17 cellular contexts compared by ENCODE assay signal in the genomic region with DNA sequence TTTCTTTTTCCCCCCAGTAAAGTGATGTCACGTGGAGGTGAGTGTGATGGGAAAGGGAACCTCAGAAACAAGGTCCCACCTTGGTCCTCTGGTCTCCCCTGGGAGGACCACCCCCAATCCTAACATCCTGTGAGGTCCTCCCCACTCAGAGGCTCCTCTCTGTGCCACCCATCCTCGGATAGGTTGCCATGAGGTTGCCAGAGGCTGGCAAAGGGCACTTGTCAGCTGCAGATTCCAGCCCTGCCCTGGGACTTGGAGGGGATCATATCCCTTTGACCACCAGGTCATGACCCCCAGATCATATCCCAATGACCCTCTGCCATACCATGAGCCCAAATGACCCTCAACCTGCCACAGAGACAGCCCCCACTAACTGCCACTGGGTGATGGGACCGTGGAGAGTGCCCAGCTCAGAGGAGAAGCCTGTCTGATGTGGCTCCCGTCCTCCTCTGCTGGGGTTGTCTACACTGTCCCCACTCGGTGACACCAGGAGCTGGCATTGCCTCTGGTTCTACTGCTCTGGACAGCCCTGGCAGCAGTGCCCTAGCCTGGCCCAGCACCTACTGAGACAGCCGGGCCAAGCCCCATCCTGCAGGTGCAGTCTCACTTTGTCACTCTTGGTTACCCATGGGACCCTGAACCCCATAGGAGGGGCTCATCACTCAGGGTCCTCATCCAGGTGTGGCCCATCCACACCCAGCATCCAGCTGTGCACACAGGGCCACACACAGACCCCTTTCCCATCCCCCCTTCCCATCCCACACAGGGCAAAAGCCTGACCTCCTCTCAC.
DNase-seq lines count a peak whose midpoint lies in the region; ATAC-seq and TF ChIP-seq lines count a peak whose summit lies in the region.
"Had no signal": no experiment of that assay in that cellular context is flagged by ENCODE, and none has a peak within 500 bp of the region (broad histone marks: within the 10 kb centered on the region; RNA-seq: fewer than 3 reads in every experiment).

No MANE protein-coding gene starts in this region.

- intact Hi-C loops in sigmoid colon (cut with DNase I) = no loop called here

- H3K4me3 Mint-ChIP-seq in activated T-cell treated with anti-CD3 and anti-CD28 coated beads, Interleukin-2, amount 50 U/mL, for 4 hours = no peak overlapping the region
- H3K4me3 Mint-ChIP-seq: stimulated activated naive CD8-positive, alpha-beta T cell treated with anti-CD3 and anti-CD28 coated beads, Interleukin-15, Interleukin-2, amounts not matched to agents 100 ng/mL and 50 ng/mL, for 24 hours had no signal

- no peak for TF ChIP-seq POLR2A in sigmoid colon (IDR thresholded peaks at IDR 0.05)

- no peak overlapping the region for H3K27ac ChIP-seq in right atrium auricular region
- H3K27ac ChIP-seq in sigmoid colon = no peak overlapping the region
- H3K27ac ChIP-seq: 22Rv1 had no signal

- TF ChIP-seq EP300 in sigmoid colon (IDR thresholded peaks at IDR 0.05) = no peak

- no peaks in the 10 kb centered on the region for H3K9me3 Mint-ChIP-seq in activated T-cell treated with anti-CD3 and anti-CD28 coated beads, Interleukin-2, amount 50 U/mL, for 4 hours
- H3K9me3 Mint-ChIP-seq: CD8-positive, alpha-beta memory T cell; stimulated activated naive CD8-positive, alpha-beta T cell treated with anti-CD3 and anti-CD28 coated beads, Interleukin-15, Interleukin-2, amounts not matched to agents 100 ng/mL and 50 ng/mL, for 24 hours had no signal

- H3K27me3 ChIP-seq in right atrium auricular region (no peaks in the 10 kb centered on the region), sigmoid colon (no peaks in the 10 kb centered on the region)

- TF ChIP-seq CTCF in right atrium auricular region (IDR thresholded peaks at IDR 0.05) (no peak), sigmoid colon (IDR thresholded peaks at IDR 0.05) (no peak), foreskin fibroblast (IDR thresholded peaks at IDR 0.05; ENCODE audit: low read depth, low read length) (no peak)

- no peaks in the 10 kb centered on the region for H3K27me3 Mint-ChIP-seq in activated T-cell treated with anti-CD3 and anti-CD28 coated beads, Interleukin-2, amount 50 U/mL, for 4 hours (ENCODE audit: low read depth)
- H3K27me3 Mint-ChIP-seq: stimulated activated naive CD8-positive, alpha-beta T cell treated with anti-CD3 and anti-CD28 coated beads, Interleukin-15, Interleukin-2, amounts not matched to agents 100 ng/mL and 50 ng/mL, for 24 hours had no signal

- H3K4me3 ChIP-seq in right atrium auricular region = no peak overlapping the region
- H3K4me3 ChIP-seq in sigmoid colon = no peak overlapping the region
- H3K4me3 ChIP-seq in foreskin fibroblast (ENCODE audit: low read depth in 1 of 2, low read length in 2 of 2) = no peak overlapping the region

- H3K36me3 ChIP-seq in right atrium auricular region (no peaks in the 10 kb centered on the region), sigmoid colon (no peaks in the 10 kb centered on the region)

- peaks cover 5% of the 10 kb centered on the region for H3K36me3 Mint-ChIP-seq in activated T-cell treated with anti-CD3 and anti-CD28 coated beads, Interleukin-2, amount 50 U/mL, for 4 hours (ENCODE audit: insufficient read depth)
- H3K36me3 Mint-ChIP-seq: CD8-positive, alpha-beta memory T cell had no signal

- H3K9me3 ChIP-seq in right atrium auricular region (no peaks in the 10 kb centered on the region), sigmoid colon (no peaks in the 10 kb centered on the region)

- no peak for ATAC-seq in activated CD4-positive, CD25-positive, alpha-beta regulatory T cell treated with anti-CD3 and anti-CD28 coated beads, Interleukin-2, amount 50 U/mL, for 24 hours
- ATAC-seq in activated T-cell treated with anti-CD3 and anti-CD28 coated beads, Interleukin-2, amount 50 U/mL, for 4 hours = no peak
- ATAC-seq in GM18909 (IDR thresholded peaks at IDR 0.05; ENCODE audit: poor library complexity, unreplicated experiment) = no peak
- ATAC-seq: HCT116 had no signal

- H3K4me1 Mint-ChIP-seq in activated T-cell treated with anti-CD3 and anti-CD28 coated beads, Interleukin-2, amount 50 U/mL, for 4 hours (ENCODE audit: low read depth) = peaks cover 3% of the 10 kb centered on the region

- peak; percentile 26 for DNase-seq in activated CD4-positive, CD25-positive, alpha-beta regulatory T cell treated with anti-CD3 and anti-CD28 coated beads, Interleukin-2, amount 50 U/mL, for 72 hours
- DNase-seq in activated T-cell treated with anti-CD3 and anti-CD28 coated beads, Interleukin-2, amount 50 U/mL, for 4 hours = peak; percentile 2
- DNase-seq in right atrium auricular region (ENCODE audit: low spot score) (peak; percentile 43), sigmoid colon (peak; percentile 55), foreskin fibroblast (no peak), NCI-H2196 treated with DMSO at 0.1 percent for 48 hours (lab: John Stamatoyannopoulos, UW; ENCODE audit: unreplicated experiment) (no peak)
- DNase-seq: activated CD4-positive, alpha-beta T cell treated with anti-CD3 and anti-CD28 coated beads, Interleukin-2, amount 50 U/mL, for 4 hours; cortex of kidney; GF-D8; NCI-H187; NCI-H69 had no signal

- H3K4me1 ChIP-seq in right atrium auricular region (peaks cover 0 to 30% of the 10 kb centered on the region in 2 donors), sigmoid colon (peaks cover 0 to 12% (median 10%) of the 10 kb centered on the region in 4 donors)

- WGBS in sigmoid colon, 2 donors = 87 to 90% methylated on average over 6 of the region's 6 CpGs

Comparison
In these comparisons a context has a peak if more than half of its experiments do, and no peak if none do; other contexts are left out.
1. DNase-seq: peak in activated CD4-positive, CD25-positive, alpha-beta regulatory T cell treated with anti-CD3 and anti-CD28 coated beads, Interleukin-2, amount 50 U/mL, for 72 hours (single experiment), activated T-cell treated with anti-CD3 and anti-CD28 coated beads, Interleukin-2, amount 50 U/mL, for 4 hours (single experiment), right atrium auricular region (single experiment) and sigmoid colon (single experiment); none in foreskin fibroblast (0 of 2) and NCI-H2196 treated with DMSO at 0.1 percent for 48 hours (single experiment).